In genomic region chrX:57135287-57135686, GRCh38 we compare ENCODE assay signal across 9 cellular contexts. TPM values are rescaled to one million over a fixed set of nuclear protein-coding genes. Genes with fewer than 3 reads are reported as not detected.
"Had no signal": no experiment of that assay in that cellular context is flagged by ENCODE, and none has a peak within 500 bp of the region (broad histone marks: within the 10 kb centered on the region; RNA-seq: fewer than 3 reads in every experiment).

No MANE protein-coding gene starts in this region.

- FAIRE-seq: H1, H54, HepG2 had no signal

- H3K27ac ChIP-seq: HL-60 had no signal

- H3K4me1 Mint-ChIP-seq: IgD-negative memory B cell had no signal

- H3K4me3 ChIP-seq: GM23338 had no signal

- DNase-seq: H9, HCEC 1CT, KG1 had no signal

- H3K4me3 Mint-ChIP-seq: GM23338, IgD-negative memory B cell had no signal

- H3K27me3 Mint-ChIP-seq: IgD-negative memory B cell had no signal

- ATAC-seq: GM23338, HepG2 had no signal

- H3K4me2 ChIP-seq: GM23338 had no signal

- H3K9me3 Mint-ChIP-seq: GM23338, IgD-negative memory B cell had no signal

- H3K36me3 Mint-ChIP-seq: IgD-negative memory B cell had no signal

- H3K27ac Mint-ChIP-seq: GM23338, H9 had no signal

RNA-seq across cellular contexts. Expression of gene SPIN2A, which starts 1.9 kb away (rescaled TPM):
- polyA plus RNA-seq: IgD-negative memory B cell had no signal
